1 cellular context compared by ENCODE assay signal in genomic region chr18:77090546-77091200, GRCh38.
TF ChIP-seq lines count a peak whose summit lies in the region.

No MANE protein-coding gene starts in this region.

TF ChIP-seq in H1, 55 proteins besides CTCF, POLR2A, EP300 and RAD21:
- TF ChIP-seq ATF2 (IDR thresholded peaks at IDR 0.05; ENCODE audit: low read length) = no peak
- TF ChIP-seq CHD1 (IDR thresholded peaks at IDR 0.05; ENCODE audit: low read depth, low read length) = no peak
- no peak for TF ChIP-seq BCL11A (IDR thresholded peaks at IDR 0.05; ENCODE audit: low read depth in 2 of 2, low read length in 2 of 2)
- TF ChIP-seq SP2 (IDR thresholded peaks at IDR 0.05; ENCODE audit: low read length) = no peak
- TF ChIP-seq CREB1 (IDR thresholded peaks at IDR 0.05) = no peak
- TF ChIP-seq GTF2F1 (IDR thresholded peaks at IDR 0.05; ENCODE audit: borderline replicate concordance, low read depth, low read length) = no peak
- no peak for TF ChIP-seq KDM1A (IDR thresholded peaks at IDR 0.05; ENCODE audit: borderline replicate concordance, low read length)
- TF ChIP-seq ASH2L (IDR thresholded peaks at IDR 0.05; ENCODE audit: low read length) = no peak
- no peak for TF ChIP-seq HDAC6 (IDR thresholded peaks at IDR 0.05; ENCODE audit: low read depth, low read length)
- TF ChIP-seq YY1 (IDR thresholded peaks at IDR 0.05; ENCODE audit: low read depth, low read length) = no peak
- TF ChIP-seq RNF2 (IDR thresholded peaks at IDR 0.05; ENCODE audit: borderline replicate concordance, low read depth, low read length, missing control alignments, poor library complexity, severe bottlenecking) = no peak
- TF ChIP-seq KDM5A (IDR thresholded peaks at IDR 0.05; ENCODE audit: low read length) = no peak
